In the genomic region with DNA sequence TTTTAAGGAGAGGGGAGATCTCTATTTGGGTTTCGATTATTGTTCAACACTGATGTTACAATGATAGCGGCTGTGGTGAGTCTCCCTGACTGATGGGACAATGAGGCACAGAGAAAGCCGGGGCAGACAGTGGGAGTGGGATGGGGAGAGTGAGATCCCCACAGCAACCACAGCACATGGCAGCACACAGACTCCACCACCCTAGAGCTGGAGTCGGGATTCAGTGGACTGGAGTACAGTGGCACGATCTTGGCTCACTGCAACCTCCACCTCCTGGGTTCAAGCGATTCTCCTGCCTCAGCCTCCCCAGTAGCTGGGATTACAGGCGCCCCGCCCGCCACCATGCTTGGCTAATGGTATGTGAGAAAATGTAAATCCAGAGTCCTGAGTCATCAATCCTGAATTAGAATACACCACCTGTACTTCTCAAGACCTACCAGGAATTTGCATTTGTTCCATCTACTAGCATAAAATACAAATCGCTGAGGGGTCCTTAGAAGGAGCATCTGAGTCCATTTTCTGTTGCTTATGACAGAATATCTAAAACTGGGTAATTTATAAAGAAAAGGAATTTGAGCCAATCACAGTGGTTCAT, we compare ENCODE assay signal across 18 cellular contexts.
"Had no signal": no experiment of that assay in that cellular context is flagged by ENCODE, and none has a peak within 500 bp of the region (broad histone marks: within the 10 kb centered on the region; RNA-seq: fewer than 3 reads in every experiment).

No MANE protein-coding gene starts in this region.

- H3K9me3 ChIP-seq: gastroesophageal sphincter, neutrophil, vagina had no signal

- H3K36me3 Mint-ChIP-seq: naive B cell; stimulated activated naive B cell treated with anti-CD40 and anti-IgM and Interleukin-4, amounts not matched to agents 10 μg/mL and 1 μg/mL and 100 μg/mL, for 72 hours had no signal

- H3K27me3 Mint-ChIP-seq: activated CD8-positive, alpha-beta T cell treated with anti-CD3 and anti-CD28 coated beads for 36 hours; naive B cell; stimulated activated naive B cell treated with anti-CD40 and anti-IgM and Interleukin-4, amounts not matched to agents 10 μg/mL and 1 μg/mL and 100 μg/mL, for 72 hours had no signal

- ATAC-seq: activated CD8-positive, alpha-beta T cell treated with anti-CD3 and anti-CD28 coated beads for 36 hours; gastroesophageal sphincter had no signal

- H3K27me3 ChIP-seq: dorsolateral prefrontal cortex, gastroesophageal sphincter, neutrophil, tibial nerve, vagina had no signal

- H3K27ac Mint-ChIP-seq: activated CD8-positive, alpha-beta T cell treated with anti-CD3 and anti-CD28 coated beads for 36 hours; endodermal cell had no signal

- H3K27ac ChIP-seq: dorsolateral prefrontal cortex, neutrophil, tibial nerve, vagina had no signal

- H3K36me3 ChIP-seq: gastroesophageal sphincter, neutrophil, tibial nerve, vagina had no signal

- H3K4me3 Mint-ChIP-seq: activated CD8-positive, alpha-beta T cell treated with anti-CD3 and anti-CD28 coated beads for 36 hours; endodermal cell; naive B cell; stimulated activated naive B cell treated with anti-CD40 and anti-IgM and Interleukin-4, amounts not matched to agents 10 μg/mL and 1 μg/mL and 100 μg/mL, for 72 hours had no signal

- H3K9me3 Mint-ChIP-seq: naive B cell had no signal

- H3K4me3 ChIP-seq: dorsolateral prefrontal cortex, gastroesophageal sphincter, lung, tibial nerve, vagina had no signal

- DNase-seq: activated CD4-positive, CD25-positive, alpha-beta regulatory T cell treated with anti-CD3 and anti-CD28 coated beads, Interleukin-2, amount 50 U/mL, for 72 hours; activated CD8-positive, alpha-beta memory T cell treated with anti-CD3 and anti-CD28 coated beads, Interleukin-2, amount 50 U/mL, for 4 hours; activated CD8-positive, alpha-beta T cell treated with anti-CD3 and anti-CD28 coated beads for 36 hours; activated naive CD4-positive, alpha-beta T cell; dorsolateral prefrontal cortex; endodermal cell; erythroblast; naive B cell; retina; stimulated activated CD4-positive, alpha-beta T cell treated with anti-CD3 and anti-CD28 coated beads, Interleukin-2, amount 100 ng/mL, for 48 hours; stimulated activated naive B cell treated with anti-CD40 and anti-IgM and Interleukin-4, amounts not matched to agents 10 μg/mL and 1 μg/mL and 100 μg/mL, for 72 hours; substantia nigra; T-helper 9 cell had no signal
